ENCODE assay signal across 19 cellular contexts in the genomic region with DNA sequence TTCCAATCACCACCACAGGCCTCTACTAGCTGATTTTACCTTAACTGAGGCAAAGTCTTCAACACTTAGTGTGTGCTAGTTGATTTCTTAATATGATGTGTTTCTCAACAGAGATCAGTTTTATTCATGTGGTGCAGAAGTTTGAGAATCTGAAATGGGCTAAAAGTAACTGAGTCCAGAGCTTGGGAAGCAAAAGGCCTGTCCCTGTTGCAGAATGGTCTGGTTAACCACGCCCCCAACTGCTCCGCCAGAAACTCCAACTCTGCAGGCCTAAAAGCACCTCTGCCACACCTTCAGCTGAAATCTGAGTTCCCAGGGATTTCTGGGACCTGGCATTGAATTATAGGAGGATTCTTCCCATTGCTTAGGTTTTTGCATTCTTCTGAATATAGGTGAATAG. TPM values are rescaled to one million over a fixed set of nuclear protein-coding genes. Genes with fewer than 3 reads are reported as not detected.
DNase-seq lines count a peak whose midpoint lies in the region; ATAC-seq and TF ChIP-seq lines count a peak whose summit lies in the region.
"Had no signal": no experiment of that assay in that cellular context is flagged by ENCODE, and none has a peak within 500 bp of the region (broad histone marks: within the 10 kb centered on the region; RNA-seq: fewer than 3 reads in every experiment).

No MANE protein-coding gene starts in this region.

- H3K27me3 ChIP-seq in adipocyte (replicated peaks; ENCODE audit: control insufficient read depth, insufficient read depth, low read length), result no peaks in the 10 kb centered on the region
- no peaks in the 10 kb centered on the region for H3K27me3 ChIP-seq in muscle layer of colon (ENCODE audit: control insufficient read depth in 1 of 2, insufficient read depth in 2 of 2, low read length in 2 of 2)
- H3K27me3 ChIP-seq in sigmoid colon, result no peaks in the 10 kb centered on the region
- H3K27me3 ChIP-seq: BLaER1 had no signal

- TF ChIP-seq CTCF in sigmoid colon (IDR thresholded peaks at IDR 0.05), result no peak

- ATAC-seq in HG02938 (IDR thresholded peaks at IDR 0.05; ENCODE audit: unreplicated experiment), result no peak
- ATAC-seq: A549, GM23338, HepG2 had no signal

- WGBS in sigmoid colon, 2 donors, result 48 to 84% methylated on average over 2 of the region's 2 CpGs

- H3K4me1 ChIP-seq in adipocyte (ENCODE audit: control insufficient read depth, insufficient read depth, low read length), result peaks cover 63% of the 10 kb centered on the region
- peaks cover 33% of the 10 kb centered on the region for H3K4me1 ChIP-seq in muscle layer of colon (ENCODE audit: insufficient read depth, low read length)
- H3K4me1 ChIP-seq in sigmoid colon, result peaks cover 0 to 71% (median 64%) of the 10 kb centered on the region in 4 donors
- H3K4me1 ChIP-seq: A549 had no signal

- H3K36me3 ChIP-seq in adipocyte (ENCODE audit: control insufficient read depth, insufficient read depth, low read length, severe bottlenecking), result peaks cover 44% of the 10 kb centered on the region
- no peaks in the 10 kb centered on the region for H3K36me3 ChIP-seq in muscle layer of colon (ENCODE audit: insufficient read depth, low read length)
- H3K36me3 ChIP-seq in sigmoid colon, result no peaks in the 10 kb centered on the region
- H3K36me3 ChIP-seq: BLaER1 had no signal

- intact Hi-C loops in sigmoid colon (cut with DNase I), result no loop called here

- DNase-seq in EH (ENCODE audit: low read depth) (peak; percentile 33), adipocyte (ENCODE audit: low read depth) (no peak), sigmoid colon (no peak), NCI-H1092 (lab: John Stamatoyannopoulos, UW) (no peak), NOMO-1 treated with DMSO at 0.1 percent for 48 hours (lab: John Stamatoyannopoulos, UW; ENCODE audit: unreplicated experiment) (no peak)
- no peak for DNase-seq in activated CD8-positive, alpha-beta memory T cell treated with anti-CD3 and anti-CD28 coated beads, Interleukin-2, amount 50 U/mL, for 48 hours
- DNase-seq: Calu3; CD4-positive, alpha-beta memory T cell; DMS79 treated with DMSO at 0.1 percent for 48 hours; EL; HCEC 1CT had no signal

- TF ChIP-seq EP300 in sigmoid colon (IDR thresholded peaks at IDR 0.05), result no peak

- no peak for TF ChIP-seq POLR2A in sigmoid colon (IDR thresholded peaks at IDR 0.05)

- H3K9ac ChIP-seq in adipocyte (ENCODE audit: low read length), result peak overlapping the region; percentile 74
- no peak overlapping the region for H3K9ac ChIP-seq in muscle layer of colon (ENCODE audit: low read length)
- H3K9ac ChIP-seq: BLaER1 had no signal

- H3K27ac ChIP-seq in muscle layer of colon (ENCODE audit: low read depth, low read length) (peak overlapping the region; percentile 19), sigmoid colon (peak overlapping the region in 3 of 4 donors; percentile 78 to 83 (median 79))
- H3K27ac ChIP-seq: 22Rv1, A549, BLaER1 had no signal

- H3K9me3 ChIP-seq in adipocyte (ENCODE audit: control insufficient read depth, low read length) (no peaks in the 10 kb centered on the region), muscle layer of colon (ENCODE audit: low read length) (no peaks in the 10 kb centered on the region), sigmoid colon (no peaks in the 10 kb centered on the region)
- H3K9me3 ChIP-seq: A549, BLaER1 had no signal

- no peak overlapping the region for H3K4me3 ChIP-seq in adipocyte (ENCODE audit: low read length)
- H3K4me3 ChIP-seq in muscle layer of colon (ENCODE audit: low read depth in 1 of 2, low read length in 2 of 2), result no peak overlapping the region
- no peak overlapping the region for H3K4me3 ChIP-seq in sigmoid colon
- H3K4me3 ChIP-seq: A549, BLaER1, GM23338 had no signal

RNA-seq across cellular contexts. Expression of gene TWIST2, which starts 44.9 kb away (rescaled TPM):
- total RNA-seq in sigmoid colon, result 10 to 100 TPM; 53.9 to 92.2 (median 79.3) TPM
- polyA plus RNA-seq in sigmoid colon, result 10 to 100 TPM in 1 of 3 donors, 1 to 10 TPM in 1, under 1 TPM in 1; 0.92 to 22.8 (median 3.8) TPM
- total RNA-seq: Calu3; CD4-positive, alpha-beta memory T cell had no signal
- polyA plus RNA-seq: CD4-positive, alpha-beta memory T cell; IgD-negative memory B cell had no signal
